Comparison of ENCODE assay signal across 29 cellular contexts in the genomic region with DNA sequence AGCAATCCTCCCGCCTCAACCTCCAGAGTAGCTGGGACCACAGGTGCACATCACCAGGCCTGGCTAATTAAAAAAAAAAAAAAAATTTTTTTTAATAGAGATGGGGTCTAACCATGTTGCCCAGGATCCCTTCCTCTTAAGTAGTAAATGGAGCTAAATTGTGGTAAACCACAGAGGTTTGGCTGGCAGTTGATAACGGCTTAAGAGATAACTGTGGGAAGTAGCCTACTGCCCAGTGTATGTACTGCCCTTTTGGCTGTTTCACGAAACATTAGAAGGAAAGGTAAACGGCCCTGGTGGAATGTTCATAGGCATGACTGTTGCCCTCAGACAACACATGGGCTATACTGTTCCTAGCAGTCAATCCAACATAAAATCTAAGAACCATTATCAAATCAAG.
"Had no signal": no experiment of that assay in that cellular context is flagged by ENCODE, and none has a peak within 500 bp of the region (broad histone marks: within the 10 kb centered on the region; RNA-seq: fewer than 3 reads in every experiment).

No MANE protein-coding gene starts in this region.

- H3K27ac Mint-ChIP-seq: activated B cell treated with CpG ODN at 0.5 μM for 24 hours; activated CD4-positive, alpha-beta memory T cell treated with anti-CD3 and anti-CD28 coated beads, Interleukin-2, amount 10 ng/mL, durations not matched to agents 7 days and 5 days; activated CD8-positive, alpha-beta memory T cell treated with anti-CD3 and anti-CD28 coated beads, Interleukin-2, amount 10 ng/mL, durations not matched to agents 7 days and 5 days; activated naive CD4-positive, alpha-beta T cell treated with anti-CD3 and anti-CD28 coated beads, Interleukin-2, amount 10 ng/mL, durations not matched to agents 7 days and 5 days; activated naive CD8-positive, alpha-beta T cell had no signal

- DNase-seq: activated B cell treated with CpG ODN at 0.5 μM for 24 hours; activated CD4-positive, alpha-beta memory T cell treated with anti-CD3 and anti-CD28 coated beads, Interleukin-2, amount 10 ng/mL, durations not matched to agents 7 days and 5 days; activated CD4-positive, alpha-beta T cell treated with anti-CD3 and anti-CD28 coated beads for 4 hours; activated CD4-positive, alpha-beta T cell treated with anti-CD3 and anti-CD28 coated beads, Interleukin-2, amount 50 U/mL, for 1 hour; activated CD4-positive, CD25-positive, alpha-beta regulatory T cell treated with anti-CD3 and anti-CD28 coated beads, Interleukin-2, amount 50 U/mL, for 72 hours; activated CD8-positive, alpha-beta memory T cell treated with anti-CD3 and anti-CD28 coated beads for 24 hours; activated CD8-positive, alpha-beta memory T cell treated with anti-CD3 and anti-CD28 coated beads, Interleukin-2, amount 10 ng/mL, durations not matched to agents 7 days and 5 days; activated CD8-positive, alpha-beta memory T cell treated with anti-CD3 and anti-CD28 coated beads, Interleukin-2, amount 50 U/mL, for 48 hours; activated effector memory CD4-positive, alpha-beta T cell treated with Interleukin-2 at 50 U/mL for 16 hours; activated naive CD4-positive, alpha-beta T cell treated with anti-CD3 and anti-CD28 coated beads, Interleukin-2, amount 10 ng/mL, durations not matched to agents 7 days and 5 days; activated T-cell treated with anti-CD3 and anti-CD28 coated beads, Interleukin-2, amount 50 U/mL, for 48 hours; amniotic stem cell; aorta; brain microvascular endothelial cell; central memory CD4-positive, alpha-beta T cell; NCI-H1092; NCI-H1436 treated with DMSO at 0.1 percent for 48 hours; NCI-H1694 treated with DMSO at 0.1 percent for 48 hours; NCI-H2029; NCI-H510A; NCI-H526; NCI-H748 treated with DMSO at 0.1 percent for 48 hours; NK-92 treated with Interleukin-12 subunit alpha and Interleukin-12 subunit beta, amount 100 ng/mL, for 24 hours; Right ventricle myocardium superior; SW 1271; T-helper 1 cell; T-helper 2 cell; T-helper 9 cell had no signal

- H3K27me3 Mint-ChIP-seq: activated B cell treated with CpG ODN at 0.5 μM for 24 hours; activated CD4-positive, alpha-beta memory T cell treated with anti-CD3 and anti-CD28 coated beads, Interleukin-2, amount 10 ng/mL, durations not matched to agents 7 days and 5 days; activated CD8-positive, alpha-beta memory T cell treated with anti-CD3 and anti-CD28 coated beads, Interleukin-2, amount 10 ng/mL, durations not matched to agents 7 days and 5 days; activated naive CD4-positive, alpha-beta T cell treated with anti-CD3 and anti-CD28 coated beads, Interleukin-2, amount 10 ng/mL, durations not matched to agents 7 days and 5 days; activated naive CD8-positive, alpha-beta T cell had no signal

- H3K4me1 Mint-ChIP-seq: activated B cell treated with CpG ODN at 0.5 μM for 24 hours; activated CD8-positive, alpha-beta memory T cell treated with anti-CD3 and anti-CD28 coated beads, Interleukin-2, amount 10 ng/mL, durations not matched to agents 7 days and 5 days had no signal

- H3K4me3 Mint-ChIP-seq: activated B cell treated with CpG ODN at 0.5 μM for 24 hours; activated CD4-positive, alpha-beta memory T cell treated with anti-CD3 and anti-CD28 coated beads, Interleukin-2, amount 10 ng/mL, durations not matched to agents 7 days and 5 days; activated CD8-positive, alpha-beta memory T cell treated with anti-CD3 and anti-CD28 coated beads, Interleukin-2, amount 10 ng/mL, durations not matched to agents 7 days and 5 days; activated naive CD4-positive, alpha-beta T cell treated with anti-CD3 and anti-CD28 coated beads, Interleukin-2, amount 10 ng/mL, durations not matched to agents 7 days and 5 days; activated naive CD8-positive, alpha-beta T cell had no signal

- H3K9me3 Mint-ChIP-seq: activated B cell treated with CpG ODN at 0.5 μM for 24 hours; activated CD4-positive, alpha-beta memory T cell treated with anti-CD3 and anti-CD28 coated beads, Interleukin-2, amount 10 ng/mL, durations not matched to agents 7 days and 5 days; activated naive CD4-positive, alpha-beta T cell treated with anti-CD3 and anti-CD28 coated beads, Interleukin-2, amount 10 ng/mL, durations not matched to agents 7 days and 5 days had no signal
